In genomic region chr14:102231476-102232347, GRCh38 we compare ENCODE assay signal across 16 cellular contexts.
"Had no signal": no experiment of that assay in that cellular context is flagged by ENCODE, and none has a peak within 500 bp of the region (broad histone marks: within the 10 kb centered on the region; RNA-seq: fewer than 3 reads in every experiment).

No MANE protein-coding gene starts in this region.

- H3K9me3 Mint-ChIP-seq: activated naive CD4-positive, alpha-beta T cell treated with anti-CD3 and anti-CD28 coated beads, Interleukin-2, amount 50 U/mL, for 24 hours; activated T-helper 17 cell treated with anti-CD3 and anti-CD28 coated beads, Interleukin-2, amount 50 U/mL, for 72 hours; nephron had no signal

- H3K27me3 Mint-ChIP-seq: activated naive CD4-positive, alpha-beta T cell treated with anti-CD3 and anti-CD28 coated beads, Interleukin-2, amount 50 U/mL, for 24 hours; activated T-helper 17 cell treated with anti-CD3 and anti-CD28 coated beads, Interleukin-2, amount 50 U/mL, for 72 hours had no signal

- H3K27ac ChIP-seq: transverse colon, VCaP had no signal

- H3K4me3 ChIP-seq: transverse colon had no signal

- H3K4me3 Mint-ChIP-seq: activated naive CD4-positive, alpha-beta T cell treated with anti-CD3 and anti-CD28 coated beads, Interleukin-2, amount 50 U/mL, for 24 hours; activated T-helper 17 cell treated with anti-CD3 and anti-CD28 coated beads, Interleukin-2, amount 50 U/mL, for 72 hours; nephron had no signal

- H3K36me3 ChIP-seq: transverse colon had no signal

- ATAC-seq: activated T-helper 17 cell treated with anti-CD3 and anti-CD28 coated beads, Interleukin-2, amount 50 U/mL, for 72 hours had no signal

- H3K4me1 Mint-ChIP-seq: activated naive CD4-positive, alpha-beta T cell treated with anti-CD3 and anti-CD28 coated beads, Interleukin-2, amount 50 U/mL, for 24 hours; activated T-helper 17 cell treated with anti-CD3 and anti-CD28 coated beads, Interleukin-2, amount 50 U/mL, for 72 hours; nephron had no signal

- DNase-seq: activated CD4-positive, alpha-beta T cell treated with anti-CD3 and anti-CD28 coated beads for 1 hour; activated CD4-positive, alpha-beta T cell treated with anti-CD3 and anti-CD28 coated beads, Interleukin-2, amount 50 U/mL, for 4 hours; central memory CD4-positive, alpha-beta T cell; effector memory CD4-positive, alpha-beta T cell; foreskin melanocyte; mesendoderm; stimulated activated CD4-positive, alpha-beta T cell treated with anti-CD3 and anti-CD28 coated beads, Interleukin-15, amount 100 ng/mL, for 24 hours; stimulated activated CD4-positive, alpha-beta T cell treated with anti-CD3 and anti-CD28 coated beads, Interleukin-4, amount 100 ng/mL, for 1 hour; stimulated activated naive CD4-positive, alpha-beta T cell treated with Interleukin-2 at 50 U/mL for 16 hours; substantia nigra; T-helper 1 cell; transverse colon had no signal

- H3K9me3 ChIP-seq: transverse colon had no signal

- H3K27me3 ChIP-seq: transverse colon had no signal

- H3K36me3 Mint-ChIP-seq: activated naive CD4-positive, alpha-beta T cell treated with anti-CD3 and anti-CD28 coated beads, Interleukin-2, amount 50 U/mL, for 24 hours had no signal

- H3K27ac Mint-ChIP-seq: activated naive CD4-positive, alpha-beta T cell treated with anti-CD3 and anti-CD28 coated beads, Interleukin-2, amount 50 U/mL, for 24 hours; activated T-helper 17 cell treated with anti-CD3 and anti-CD28 coated beads, Interleukin-2, amount 50 U/mL, for 72 hours; nephron had no signal
